In the genomic region with DNA sequence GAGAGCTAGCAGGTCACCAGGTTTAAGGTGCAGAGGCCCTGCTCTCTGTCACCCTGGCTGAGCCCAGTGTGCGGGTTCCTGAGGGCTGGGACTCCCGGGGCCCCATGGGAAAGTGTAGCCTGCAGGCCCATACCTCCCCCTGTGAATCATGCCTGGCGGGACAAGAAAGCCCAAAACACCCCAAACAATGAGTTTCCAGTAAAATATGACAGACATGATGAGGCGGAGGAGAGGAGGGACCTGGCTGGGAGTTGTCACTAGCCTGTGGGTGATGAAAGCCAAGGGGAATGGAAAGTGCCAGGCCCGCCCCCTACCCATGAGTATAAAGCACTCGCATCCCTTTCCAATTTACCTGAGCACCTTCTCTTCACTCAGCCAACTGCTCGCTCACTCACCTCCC, we compare ENCODE assay signal across 15 cellular contexts. TPM values are rescaled to one million over a fixed set of nuclear protein-coding genes. Genes with fewer than 3 reads are reported as not detected.
"Had no signal": no experiment of that assay in that cellular context is flagged by ENCODE, and none has a peak within 500 bp of the region (broad histone marks: within the 10 kb centered on the region; RNA-seq: fewer than 3 reads in every experiment).

No MANE protein-coding gene starts in this region.

RNA-seq across cellular contexts. Expression of a gene that starts 26.8 kb away (rescaled TPM):
- total RNA-seq: chondrocyte, dermis microvascular lymphatic vessel endothelial cell, endodermal cell, epithelial cell of proximal tubule, frontal cortex, gastroesophageal sphincter, hepatocyte, kidney epithelial cell, left cardiac atrium, left ventricle myocardium superior, lung microvascular endothelial cell, mesenteric fat pad, mesothelial cell of epicardium, myocyte had no signal
- polyA plus RNA-seq: heart left ventricle, hepatocyte had no signal
